13 cellular contexts compared by ENCODE assay signal in genomic region chr4:184782731-184783472, GRCh38. TPM values are rescaled to one million over a fixed set of nuclear protein-coding genes. Genes with fewer than 3 reads are reported as not detected.
DNase-seq lines count a peak whose midpoint lies in the region; ATAC-seq lines count a peak whose summit lies in the region.
"Had no signal": no experiment of that assay in that cellular context is flagged by ENCODE, and none has a peak within 500 bp of the region (broad histone marks: within the 10 kb centered on the region; RNA-seq: fewer than 3 reads in every experiment).

No MANE protein-coding gene starts in this region.

- H2BK5ac ChIP-seq in neuronal stem cell (ENCODE audit: low read length) = no peak overlapping the region

- intact Hi-C loops in activated T-helper 1 cell treated with anti-CD3 and anti-CD28 coated beads, Interleukin-12 subunit alpha, Interleukin-12 subunit beta, Interleukin-2, Interleukin-4 antibody, amounts not matched to agents 30 ng/mL and 10 ng/mL and 1 ng/mL, durations not matched to agents 14 hours and 24 hours and 36 hours (cut with micrococcal nuclease) = no loop called here

- no peaks in the 10 kb centered on the region for H3K79me1 ChIP-seq in neuronal stem cell (ENCODE audit: low read depth, low read length)

- H3K36me3 Mint-ChIP-seq in activated T-helper 1 cell treated with anti-CD3 and anti-CD28 coated beads, Interleukin-12 subunit alpha, Interleukin-12 subunit beta, Interleukin-2, Interleukin-4 antibody, amounts not matched to agents 30 ng/mL and 10 ng/mL and 1 ng/mL, durations not matched to agents 14 hours and 24 hours and 36 hours (ENCODE audit: low read depth) = peaks cover 42% of the 10 kb centered on the region

- DNase-seq in NOMO-1 (lab: John Stamatoyannopoulos, UW; ENCODE audit: unreplicated experiment in 2 of 2) (peak; percentile 16 to 29), NOMO-1 treated with dmso at 0.1 percent for 144 hours (lab: John Stamatoyannopoulos, UW; ENCODE audit: unreplicated experiment) (no peak), H7 (peak; percentile 35), neuronal stem cell (ENCODE audit: low spot score) (no peak), RKO (ENCODE audit: low spot score) (no peak), NCI-H345 treated with DMSO at 0.1 percent for 48 hours (lab: John Stamatoyannopoulos, UW; ENCODE audit: unreplicated experiment) (no peak)
- no peak for DNase-seq in activated T-helper 1 cell treated with anti-CD3 and anti-CD28 coated beads, Interleukin-12 subunit alpha, Interleukin-12 subunit beta, Interleukin-2, Interleukin-4 antibody, amounts not matched to agents 30 ng/mL and 10 ng/mL and 1 ng/mL, durations not matched to agents 14 hours and 24 hours and 36 hours (ENCODE audit: low spot score)
- DNase-seq: cerebellar nuclear complex, islet precursor cell, stomach, WERI-Rb-1 had no signal

- H2BK15ac ChIP-seq in neuronal stem cell (ENCODE audit: low read length) = no peak overlapping the region

- H3K18ac ChIP-seq in neuronal stem cell (ENCODE audit: low read length) = peak overlapping the region; percentile 48

- no peak for ATAC-seq in HG02970 (IDR thresholded peaks at IDR 0.05; ENCODE audit: low FRiP score, unreplicated experiment)
- ATAC-seq: activated T-helper 17 cell treated with anti-CD3 and anti-CD28 coated beads, Interleukin-2, amount 50 U/mL, for 72 hours had no signal

- H3K4me2 ChIP-seq in neuronal stem cell (ENCODE audit: insufficient read depth, low read length, poor library complexity, severe bottlenecking) = no peak overlapping the region

- H3K9me3 Mint-ChIP-seq in activated T-helper 1 cell treated with anti-CD3 and anti-CD28 coated beads, Interleukin-12 subunit alpha, Interleukin-12 subunit beta, Interleukin-2, Interleukin-4 antibody, amounts not matched to agents 30 ng/mL and 10 ng/mL and 1 ng/mL, durations not matched to agents 14 hours and 24 hours and 36 hours = no peaks in the 10 kb centered on the region
- H3K9me3 Mint-ChIP-seq: activated T-helper 17 cell treated with anti-CD3 and anti-CD28 coated beads, Interleukin-2, amount 50 U/mL, for 72 hours had no signal

- H2BK12ac ChIP-seq in neuronal stem cell (ENCODE audit: low read length) = no peak overlapping the region

- H2AFZ ChIP-seq in neuronal stem cell (ENCODE audit: low read length) = peak overlapping the region; percentile 42

- H3K27ac ChIP-seq in neuronal stem cell (replicated peaks; ENCODE audit: low read length) = no peak overlapping the region
- H3K27ac ChIP-seq: stomach, WERI-Rb-1 had no signal

- no CpG with 5 or more reads among the region's 17 CpGs for WGBS in neuronal stem cell (ENCODE audit: extremely low coverage in 2 of 2, insufficient read length in 2 of 2, insufficient replicate concordance in 1 of 2), 2 donors

- H3K36me3 ChIP-seq in H7 (replicated peaks; ENCODE audit: control insufficient read depth, insufficient read depth, low read length) (no peaks in the 10 kb centered on the region), neuronal stem cell (replicated peaks in 1 of 2; ENCODE audit: control insufficient read depth in 2 of 2, insufficient read depth in 2 of 2, low read length in 2 of 2) (no peaks in the 10 kb centered on the region)

- H3K9me3 ChIP-seq in neuronal stem cell (replicated peaks in 1 of 2; ENCODE audit: control insufficient read depth in 2 of 2, insufficient read depth in 1 of 2, low read depth in 1 of 2, low read length in 2 of 2) = no peaks in the 10 kb centered on the region
- H3K9me3 ChIP-seq: stomach had no signal

- no peaks in the 10 kb centered on the region for H3K27me3 Mint-ChIP-seq in activated T-helper 1 cell treated with anti-CD3 and anti-CD28 coated beads, Interleukin-12 subunit alpha, Interleukin-12 subunit beta, Interleukin-2, Interleukin-4 antibody, amounts not matched to agents 30 ng/mL and 10 ng/mL and 1 ng/mL, durations not matched to agents 14 hours and 24 hours and 36 hours (ENCODE audit: insufficient read depth)
- H3K27me3 Mint-ChIP-seq: activated T-helper 17 cell treated with anti-CD3 and anti-CD28 coated beads, Interleukin-2, amount 50 U/mL, for 72 hours had no signal

- H3K4me1 ChIP-seq in neuronal stem cell (ENCODE audit: control insufficient read depth in 2 of 2, insufficient read depth in 1 of 2, low read depth in 1 of 2, low read length in 2 of 2) = no peaks in the 10 kb centered on the region
- H3K4me1 ChIP-seq: stomach had no signal

- no peak overlapping the region for H3K4me3 Mint-ChIP-seq in activated T-helper 1 cell treated with anti-CD3 and anti-CD28 coated beads, Interleukin-12 subunit alpha, Interleukin-12 subunit beta, Interleukin-2, Interleukin-4 antibody, amounts not matched to agents 30 ng/mL and 10 ng/mL and 1 ng/mL, durations not matched to agents 14 hours and 24 hours and 36 hours
- H3K4me3 Mint-ChIP-seq: activated T-helper 17 cell treated with anti-CD3 and anti-CD28 coated beads, Interleukin-2, amount 50 U/mL, for 72 hours had no signal

- H3K4me3 ChIP-seq in H7 (ENCODE audit: insufficient read depth, low read depth, low read length) = no peak overlapping the region
- no peak overlapping the region for H3K4me3 ChIP-seq in neuronal stem cell (ENCODE audit: low read length in 2 of 2)
- H3K4me3 ChIP-seq: stomach had no signal

- H3K27me3 ChIP-seq in H7 (ENCODE audit: control insufficient read depth, insufficient read depth, low read length) (no peaks in the 10 kb centered on the region), neuronal stem cell (ENCODE audit: control insufficient read depth in 3 of 3, insufficient read depth in 3 of 3, low read depth in 1 of 3, low read length in 3 of 3) (peaks cover 0 to 2% (median 0%) of the 10 kb centered on the region in 3 experiments)
- H3K27me3 ChIP-seq: stomach had no signal

- no peak overlapping the region for H2AK5ac ChIP-seq in neuronal stem cell (ENCODE audit: low read depth, low read length)

- H4K8ac ChIP-seq in neuronal stem cell (ENCODE audit: low read depth, low read length) = no peak overlapping the region

- H3K23ac ChIP-seq in neuronal stem cell (ENCODE audit: low read depth, low read length, poor library complexity) = no peak overlapping the region

- no peak overlapping the region for H2BK120ac ChIP-seq in neuronal stem cell (ENCODE audit: low read depth, low read length)

- H3K27ac Mint-ChIP-seq in activated T-helper 1 cell treated with anti-CD3 and anti-CD28 coated beads, Interleukin-12 subunit alpha, Interleukin-12 subunit beta, Interleukin-2, Interleukin-4 antibody, amounts not matched to agents 30 ng/mL and 10 ng/mL and 1 ng/mL, durations not matched to agents 14 hours and 24 hours and 36 hours = peak overlapping the region; percentile 34
- H3K27ac Mint-ChIP-seq: activated T-helper 17 cell treated with anti-CD3 and anti-CD28 coated beads, Interleukin-2, amount 50 U/mL, for 72 hours had no signal

- no peak overlapping the region for H3K4ac ChIP-seq in neuronal stem cell (ENCODE audit: low read length)

- no peak overlapping the region for H4K91ac ChIP-seq in neuronal stem cell (ENCODE audit: low read depth, low read length, poor library complexity)

- no peak overlapping the region for H3K9ac ChIP-seq in neuronal stem cell (ENCODE audit: low read depth, low read length, poor library complexity)

- peaks cover 25% of the 10 kb centered on the region for H3K4me1 Mint-ChIP-seq in activated T-helper 1 cell treated with anti-CD3 and anti-CD28 coated beads, Interleukin-12 subunit alpha, Interleukin-12 subunit beta, Interleukin-2, Interleukin-4 antibody, amounts not matched to agents 30 ng/mL and 10 ng/mL and 1 ng/mL, durations not matched to agents 14 hours and 24 hours and 36 hours (ENCODE audit: low read depth)

- no peak overlapping the region for H3K14ac ChIP-seq in neuronal stem cell (ENCODE audit: low read length)

RNA-seq across cellular contexts. Expression of gene ACSL1, which starts 42.9 kb away (rescaled TPM):
- 3.2 and 3.5 TPM in 2 replicates for total RNA-seq in H7 (2014; rRNA removed; shearing (Covaris generic))
- total RNA-seq in activated T-helper 1 cell treated with anti-CD3 and anti-CD28 coated beads, Interleukin-12 subunit alpha, Interleukin-12 subunit beta, Interleukin-2, Interleukin-4 antibody, amounts not matched to agents 30 ng/mL and 10 ng/mL and 1 ng/mL, durations not matched to agents 14 hours and 24 hours and 36 hours = 56.7 and 61.8 TPM in 2 replicates
- 0.25 TPM for polyA plus RNA-seq in neuronal stem cell (2013, experiment 1 of 2)
- polyA plus RNA-seq in neuronal stem cell (2013, experiment 2 of 2) = 0.26 TPM

RNA-seq across cellular contexts. Expression of gene CENPU, which starts 49.0 kb away (rescaled TPM):
- 74.8 and 104 TPM in 2 replicates for total RNA-seq in H7 (2014; rRNA removed; shearing (Covaris generic))
- 78.3 and 80.3 TPM in 2 replicates for total RNA-seq in activated T-helper 1 cell treated with anti-CD3 and anti-CD28 coated beads, Interleukin-12 subunit alpha, Interleukin-12 subunit beta, Interleukin-2, Interleukin-4 antibody, amounts not matched to agents 30 ng/mL and 10 ng/mL and 1 ng/mL, durations not matched to agents 14 hours and 24 hours and 36 hours
- 89.2 TPM for polyA plus RNA-seq in neuronal stem cell (2013, experiment 1 of 2)
- polyA plus RNA-seq in neuronal stem cell (2013, experiment 2 of 2) = 91.0 TPM

Comparison
In these comparisons a context has a peak if more than half of its experiments do, and no peak if none do; other contexts are left out.
1. DNase-seq: peak in NOMO-1 (2 of 2) and H7 (single experiment); none in NOMO-1 treated with dmso at 0.1 percent for 144 hours (single experiment), activated T-helper 1 cell treated with anti-CD3 and anti-CD28 coated beads, Interleukin-12 subunit alpha, Interleukin-12 subunit beta, Interleukin-2, Interleukin-4 antibody, amounts not matched to agents 30 ng/mL and 10 ng/mL and 1 ng/mL, durations not matched to agents 14 hours and 24 hours and 36 hours (single experiment), neuronal stem cell (single experiment), RKO (single experiment) and NCI-H345 treated with DMSO at 0.1 percent for 48 hours (single experiment).
2. RNA of gene ACSL1, which starts 42.9 kb away (total RNA-seq): 56.7 to 61.8 TPM in activated T-helper 1 cell treated with anti-CD3 and anti-CD28 coated beads, Interleukin-12 subunit alpha, Interleukin-12 subunit beta, Interleukin-2, Interleukin-4 antibody, amounts not matched to agents 30 ng/mL and 10 ng/mL and 1 ng/mL, durations not matched to agents 14 hours and 24 hours and 36 hours; 3.2 to 3.5 TPM in H7; every median in the first group is over 10 times any median in the second.